8 cellular contexts compared by ENCODE assay signal in the genomic region with DNA sequence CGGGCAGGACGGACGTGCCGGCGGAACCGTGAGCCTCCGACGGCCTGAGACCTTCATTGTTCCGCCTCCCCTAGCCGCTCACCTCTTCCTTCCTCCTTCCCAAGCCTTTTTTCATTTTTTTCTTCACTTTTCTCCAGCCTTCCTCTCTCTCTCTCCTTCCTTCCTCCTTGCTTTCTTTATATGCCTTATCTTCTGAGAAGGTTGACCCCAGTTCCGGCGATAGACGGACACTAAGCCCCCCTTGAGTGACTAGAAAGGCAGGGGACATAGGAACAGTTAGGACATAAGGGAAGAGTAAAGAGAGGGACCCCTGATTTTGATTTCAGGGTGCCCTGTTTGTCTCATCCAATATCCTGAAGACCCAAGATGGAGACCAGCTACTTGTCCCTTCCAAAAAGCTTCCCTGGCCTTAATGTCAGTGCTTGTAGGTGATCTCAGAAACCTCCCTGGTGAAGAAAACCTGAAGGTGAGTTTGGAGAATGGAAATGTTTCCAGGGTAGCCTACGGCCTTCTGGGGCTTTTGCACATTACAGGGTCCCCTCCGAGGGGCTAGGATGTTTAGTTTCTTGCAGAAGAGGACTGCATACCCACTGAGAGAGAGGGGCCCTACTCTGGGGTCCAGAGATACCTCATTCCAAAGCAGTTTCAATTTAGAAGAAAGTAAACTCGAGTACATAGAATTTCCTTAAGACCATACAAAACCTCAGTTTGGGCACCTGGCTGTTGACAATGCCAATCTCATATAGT. TPM values are rescaled to one million over a fixed set of nuclear protein-coding genes. Genes with fewer than 3 reads are reported as not detected.
DNase-seq lines count a peak whose midpoint lies in the region; ATAC-seq, FAIRE-seq and TF ChIP-seq lines count a peak whose summit lies in the region.

No MANE protein-coding gene starts in this region.

- TF ChIP-seq CTCF in esophagus squamous epithelium (IDR thresholded peaks at IDR 0.05) = no peak

- DNase-seq in GM12892 (ENCODE audit: insufficient read length) (no peak), SK-MEL-5 (ENCODE audit: low read depth, low spot score) (peak; percentile 26), esophagus squamous epithelium (lab: John Stamatoyannopoulos, UW) (no peak), NCI-H1930 (lab: John Stamatoyannopoulos, UW) (no peak), GDM1 (lab: John Stamatoyannopoulos, UW) (no peak)

- in situ Hi-C loops in SK-MEL-5 (cut with HindIII; ENCODE audit: low pct_unique_long_range_greater_than_20kb, low sequenced_read_pairs) = no loop called here

- peak overlapping the region; percentile 16 for H3K9ac ChIP-seq in rectal smooth muscle tissue (ENCODE audit: low read length)

- peak overlapping the region; percentile 61 to 84 (median 78) for H3K4me3 ChIP-seq in esophagus squamous epithelium
- H3K4me3 ChIP-seq in rectal smooth muscle tissue (ENCODE audit: low read length) = peak overlapping the region; percentile 87

- H3K4me1 ChIP-seq in esophagus squamous epithelium (peaks cover 30 to 71% (median 43%) of the 10 kb centered on the region in 3 donors), rectal smooth muscle tissue (ENCODE audit: control insufficient read depth, insufficient read depth, low read length) (peaks cover 16% of the 10 kb centered on the region)

- H3K36me3 ChIP-seq in esophagus squamous epithelium (no peaks in the 10 kb centered on the region), rectal smooth muscle tissue (ENCODE audit: control insufficient read depth, insufficient read depth, low read length) (no peaks in the 10 kb centered on the region)

- no peaks in the 10 kb centered on the region for H3K9me3 ChIP-seq in esophagus squamous epithelium

- H3K27ac ChIP-seq in esophagus squamous epithelium (peak overlapping the region; percentile 86 to 96 (median 92)), rectal smooth muscle tissue (ENCODE audit: low read depth, low read length) (peak overlapping the region; percentile 67)

- WGBS in esophagus squamous epithelium, 2 donors = 21% methylated on average over 15 to 16 of the region's 16 CpGs

- intact Hi-C loops in esophagus squamous epithelium (cut with DNase I) = loop anchor here (5.0 to 10.0 kb wide), 2 partner anchors 96 to 324 kb away; no protein-coding TSS in a partner anchor

- FAIRE-seq in GM12892 (lab: Jason Lieb, UNC) = peak; percentile 36

- ATAC-seq in HG03139 (IDR thresholded peaks at IDR 0.05; ENCODE audit: unreplicated experiment) = no peak
- no peak for ATAC-seq in GM19452 (IDR thresholded peaks at IDR 0.05; ENCODE audit: unreplicated experiment)

- TF ChIP-seq POLR2A in GM12892 (IDR thresholded peaks at IDR 0.05; ENCODE audit: low read depth, low read length) (peak; percentile 52; the same call in 1 of the 2 replicates), esophagus squamous epithelium (IDR thresholded peaks at IDR 0.05) (no peak)

- peaks cover 0 to 14% (median 0%) of the 10 kb centered on the region in 4 donors for H3K27me3 ChIP-seq in esophagus squamous epithelium
- H3K27me3 ChIP-seq in rectal smooth muscle tissue (ENCODE audit: control insufficient read depth, insufficient read depth, low read length) = no peaks in the 10 kb centered on the region

RNA-seq across cellular contexts. Expression of a gene that starts 3.5 kb away (rescaled TPM):
- polyA plus RNA-seq in GM12892 (2012; ENCODE audit: missing spikeins) = 10.1 TPM
- total RNA-seq in SK-MEL-5 (2014; rRNA removed; shearing (Covaris generic)) = 113 and 114 TPM in 2 replicates
- 67.9 and 68.5 TPM in 2 replicates for polyA plus RNA-seq in SK-MEL-5 (2015; cell fraction: cytosol; rRNA removed)
- 255 and 256 TPM in 2 replicates for polyA plus RNA-seq in SK-MEL-5 (2015; cell fraction: nucleus; rRNA removed)
- 10 to 100 TPM; 14.3 to 69.6 (median 57.7) TPM for total RNA-seq in esophagus squamous epithelium

RNA-seq across cellular contexts. Expression of a gene that starts 14.4 kb away (rescaled TPM):
- 6.9 TPM for polyA plus RNA-seq in GM12892 (2012; ENCODE audit: missing spikeins)
- 27.8 and 29.6 TPM in 2 replicates for total RNA-seq in SK-MEL-5 (2014; rRNA removed; shearing (Covaris generic))
- polyA plus RNA-seq in SK-MEL-5 (2015; cell fraction: cytosol; rRNA removed) = 21.4 and 28.7 TPM in 2 replicates
- polyA plus RNA-seq in SK-MEL-5 (2015; cell fraction: nucleus; rRNA removed) = 15.3 and 26.7 TPM in 2 replicates
- total RNA-seq in esophagus squamous epithelium = 10 to 100 TPM; 20.6 to 48.6 (median 26.0) TPM
